ENCODE assay signal across 11 cellular contexts in genomic region chr14:20792561-20792960, GRCh38. TPM values are rescaled to one million over a fixed set of nuclear protein-coding genes. Genes with fewer than 3 reads are reported as not detected.
DNase-seq lines count a peak whose midpoint lies in the region; ATAC-seq, FAIRE-seq and TF ChIP-seq lines count a peak whose summit lies in the region.
"Not testable (repeated sequence)": the region's sequence is repeated elsewhere in the genome, so short reads cannot be mapped to it uniquely, and the experiment has no call there.
"Had no signal": no experiment of that assay in that cellular context is flagged by ENCODE, and none has a peak within 500 bp of the region (broad histone marks: within the 10 kb centered on the region; RNA-seq: fewer than 3 reads in every experiment).

No MANE protein-coding gene starts in this region.

- BruUV-seq in GM12878 (replicated peaks; lab: Mats Ljungman, UMichigan): not testable (repeated sequence)

- WGBS in GM12878 (ENCODE audit: insufficient coverage, insufficient replicate concordance, low lambda C conversion rate, missing lambda C conversion rate): 56% methylated on average over 4 of the region's 4 CpGs

- H3K9ac ChIP-seq in GM12878 (ENCODE audit: control insufficient read depth, insufficient read depth, low read length): not testable (repeated sequence)

- H3K27me3 Mint-ChIP-seq in dendritic cell treated with granulocyte-macrophage colony-stimulating factor and Interleukin-4, amounts not matched to agents 40 ng/mL and 50 ng/mL, for 4 days; naive thymus-derived CD4-positive, alpha-beta T cell: not testable (repeated sequence)

- H3K9me3 Mint-ChIP-seq in dendritic cell treated with granulocyte-macrophage colony-stimulating factor and Interleukin-4, amounts not matched to agents 40 ng/mL and 50 ng/mL, for 4 days; naive thymus-derived CD4-positive, alpha-beta T cell: not testable (repeated sequence)

- H3K27ac Mint-ChIP-seq in dendritic cell treated with granulocyte-macrophage colony-stimulating factor and Interleukin-4, amounts not matched to agents 40 ng/mL and 50 ng/mL, for 4 days: peak overlapping the region; percentile 79
- not testable (repeated sequence) for H3K27ac Mint-ChIP-seq in naive thymus-derived CD4-positive, alpha-beta T cell

- not testable (repeated sequence) for H3K4me2 ChIP-seq in GM12878 (ENCODE audit: control insufficient read depth, insufficient read depth)

- intact Hi-C loops in GM12878 (cut with micrococcal nuclease; ENCODE audit: unreplicated experiment); dendritic cell treated with granulocyte-macrophage colony-stimulating factor and Interleukin-4, amounts not matched to agents 40 ng/mL and 50 ng/mL, for 4 days (cut with micrococcal nuclease); naive thymus-derived CD4-positive, alpha-beta T cell (cut with micrococcal nuclease): not testable (repeated sequence)

- not testable (repeated sequence) for TF ChIP-seq POLR2A in GM12878 (IDR thresholded peaks at IDR 0.05; ENCODE audit: low read depth, low read length)

- POLR2A ChIA-PET in GM12878 (lab: Charles Lee); naive thymus-derived CD4-positive, alpha-beta T cell (lab: Charles Lee): not testable (repeated sequence)

- H3K36me3 ChIP-seq in GM12878 (ENCODE audit: control insufficient read depth in 2 of 2, insufficient read depth in 2 of 2, low read length in 1 of 2); naive thymus-derived CD4-positive, alpha-beta T cell (ENCODE audit: control insufficient read depth in 2 of 3, insufficient read depth in 3 of 3, low read length in 3 of 3): not testable (repeated sequence)

- H3K4me3 ChIP-seq in GM12878; naive thymus-derived CD4-positive, alpha-beta T cell (ENCODE audit: low read length): not testable (repeated sequence)

- H2AFZ ChIP-seq in GM12878 (ENCODE audit: control insufficient read depth, low read depth, low read length): not testable (repeated sequence)

- ATAC-seq in GM12878: not testable (repeated sequence)
- peak; percentile 24 for ATAC-seq in naive thymus-derived CD4-positive, alpha-beta T cell

- H3K9me3 ChIP-seq in GM12878 (replicated peaks; ENCODE audit: control insufficient read depth, insufficient read depth, low read length); naive thymus-derived CD4-positive, alpha-beta T cell (ENCODE audit: control insufficient read depth in 2 of 3, low read length in 3 of 3): not testable (repeated sequence)

- not testable (repeated sequence) for H3K4me1 ChIP-seq in GM12878 (ENCODE audit: control insufficient read depth, insufficient read depth, low read length); naive thymus-derived CD4-positive, alpha-beta T cell (ENCODE audit: control insufficient read depth in 2 of 2, insufficient read depth in 2 of 2, low read length in 2 of 2)

- H4K20me1 ChIP-seq in GM12878 (ENCODE audit: control insufficient read depth, insufficient read depth): not testable (repeated sequence)

- TF ChIP-seq CTCF in GM12878 (IDR thresholded peaks at IDR 0.05 in 2 of 3, conservative IDR thresholded peaks at IDR 0.05 in 1 of 3; ENCODE audit: control insufficient read depth in 2 of 3, extremely low read depth in 1 of 3, insufficient read depth in 1 of 3, low read depth in 3 of 3, low read length in 3 of 3): not testable (repeated sequence)

- not testable (repeated sequence) for TF ChIP-seq RAD21 in GM12878 (IDR thresholded peaks at IDR 0.05; ENCODE audit: insufficient read depth, low read depth, low read length)

- H3K4me1 Mint-ChIP-seq in dendritic cell treated with granulocyte-macrophage colony-stimulating factor and Interleukin-4, amounts not matched to agents 40 ng/mL and 50 ng/mL, for 4 days (ENCODE audit: low read depth): peaks cover 52% of the 10 kb centered on the region
- H3K4me1 Mint-ChIP-seq in naive thymus-derived CD4-positive, alpha-beta T cell: not testable (repeated sequence)

- not testable (repeated sequence) for H3K27me3 ChIP-seq in GM12878 (replicated peaks in 1 of 2; ENCODE audit: control insufficient read depth in 2 of 2, insufficient read depth in 2 of 2, low read length in 1 of 2); naive thymus-derived CD4-positive, alpha-beta T cell (ENCODE audit: control insufficient read depth in 2 of 2, insufficient read depth in 2 of 2, low read length in 2 of 2)

- in situ Hi-C loops in GM12878 (cut with MboI): not testable (repeated sequence)

- FAIRE-seq in GM12878 (lab: Jason Lieb, UNC): not testable (repeated sequence)

- TF ChIP-seq EP300 in GM12878 (IDR thresholded peaks at IDR 0.05; ENCODE audit: borderline replicate concordance in 1 of 2, control insufficient read depth in 1 of 2, low read depth in 2 of 2, low read length in 2 of 2): not testable (repeated sequence)

- CTCF ChIA-PET in GM12878 (lab: Yijun Ruan, JAX); naive thymus-derived CD4-positive, alpha-beta T cell (lab: Charles Lee): not testable (repeated sequence)

- RAD21 ChIA-PET in GM12878 (lab: Charles Lee; ENCODE audit: unreplicated experiment): not testable (repeated sequence)

- H3K27ac ChIP-seq in GM12878 (ENCODE audit: control insufficient read depth, insufficient read depth); naive thymus-derived CD4-positive, alpha-beta T cell (ENCODE audit: low read depth, low read length): not testable (repeated sequence)

- peaks cover 12% of the 10 kb centered on the region for H3K36me3 Mint-ChIP-seq in dendritic cell treated with granulocyte-macrophage colony-stimulating factor and Interleukin-4, amounts not matched to agents 40 ng/mL and 50 ng/mL, for 4 days (ENCODE audit: low read depth)
- not testable (repeated sequence) for H3K36me3 Mint-ChIP-seq in naive thymus-derived CD4-positive, alpha-beta T cell

- SMC1A ChIA-PET in GM12878 (lab: Charles Lee; ENCODE audit: uncharacterized antibody, unreplicated experiment): not testable (repeated sequence)

- not testable (repeated sequence) for H3K4me3 Mint-ChIP-seq in dendritic cell treated with granulocyte-macrophage colony-stimulating factor and Interleukin-4, amounts not matched to agents 40 ng/mL and 50 ng/mL, for 4 days; naive thymus-derived CD4-positive, alpha-beta T cell

- DNase-seq in CD1c-positive myeloid dendritic cell (ENCODE audit: extremely low spot score): peak; percentile 56
- not testable (repeated sequence) for DNase-seq in GM12878 (ENCODE audit: low read depth, low spot score); naive thymus-derived CD4-positive, alpha-beta T cell

- not testable (repeated sequence) for H3K79me2 ChIP-seq in GM12878 (ENCODE audit: control insufficient read depth, insufficient read depth, low read length)

RNA-seq across cellular contexts. Expression of gene RNASE1, which starts 10.1 kb away (rescaled TPM):
- total RNA-seq in GM12878 (2013; cell fraction: nucleolus; rRNA removed): not detected in 2 replicates
- total RNA-seq in GM12878 (2014; rRNA removed): not detected in 2 replicates
- total RNA-seq in GM12878 (2014; rRNA removed; fragmentation: Illumina TruSeq; extraction: Trizol): not detected in 2 replicates
- 0.40 and 0.72 TPM in 2 replicates for total RNA-seq in GM12878 (2021)
- not detected for polyA plus RNA-seq in GM12878 (2011; ENCODE audit: low read depth)
- polyA plus RNA-seq in GM12878 (2011; rRNA removed): not detected in 2 replicates
- not detected in 2 replicates for polyA plus RNA-seq in GM12878 (2011; cell fraction: cytosol; rRNA removed)
- not detected in 2 replicates for polyA plus RNA-seq in GM12878 (2011; cell fraction: nucleus; rRNA removed)
- polyA plus RNA-seq in GM12878 (2012): not detected in 2 replicates
- polyA plus RNA-seq in GM12878 (2014; fragmentation: Illumina TruSeq; extraction: Trizol): not detected in 2 replicates
- polyA plus RNA-seq in GM12878 (2014; fragmentation: Nextera tagmentation; extraction: Ambion mirVana): under 1 TPM in 1 of 2 experiments, not detected in 1; 0.11 TPM
- 0.27 and 0.38 TPM in 2 replicates for polyA plus RNA-seq in GM12878 (2014; rRNA removed)
- polyA plus RNA-seq in GM12878 (2016; fragmentation: Nextera tagmentation; extraction: Ambion mirVana): not detected
- polyA minus RNA-seq in GM12878 (2011; rRNA and poly(A)+ RNA removed): not detected in 2 replicates
- polyA minus RNA-seq in GM12878 (2011; cell fraction: cytosol; rRNA and poly(A)+ RNA removed): not detected in 2 replicates
- polyA minus RNA-seq in GM12878 (2011; cell fraction: nucleus; rRNA and poly(A)+ RNA removed): not detected in 2 replicates
- total RNA-seq in naive thymus-derived CD4-positive, alpha-beta T cell: 10 to 100 TPM in 2 of 5 experiments, 1 to 10 TPM in 1, not detected in 2; 1.8 to 19.0 (median 15.5) TPM
- polyA plus RNA-seq in naive thymus-derived CD4-positive, alpha-beta T cell: not detected
- total RNA-seq: A673; CD4-positive, CD25-positive, alpha-beta regulatory T cell had no signal
- polyA plus RNA-seq: AG04450; CD4-positive, alpha-beta memory T cell; CD4-positive, CD25-positive, alpha-beta regulatory T cell; CD8-positive, alpha-beta memory T cell had no signal

RNA-seq across cellular contexts. Expression of gene RNASE6, which starts 11.5 kb away (rescaled TPM):
- 21.3 and 22.8 TPM in 2 replicates for total RNA-seq in GM12878 (2013; cell fraction: nucleolus; rRNA removed)
- total RNA-seq in GM12878 (2014; rRNA removed): 34.6 and 44.3 TPM in 2 replicates
- total RNA-seq in GM12878 (2014; rRNA removed; fragmentation: Illumina TruSeq; extraction: Trizol): 28.7 and 30.8 TPM in 2 replicates
- 16.5 and 18.9 TPM in 2 replicates for total RNA-seq in GM12878 (2021)
- 39.8 TPM for polyA plus RNA-seq in GM12878 (2011; ENCODE audit: low read depth)
- 19.7 and 20.2 TPM in 2 replicates for polyA plus RNA-seq in GM12878 (2011; rRNA removed)
- polyA plus RNA-seq in GM12878 (2011; cell fraction: cytosol; rRNA removed): 14.2 and 15.2 TPM in 2 replicates
- 4.9 and 7.6 TPM in 2 replicates for polyA plus RNA-seq in GM12878 (2011; cell fraction: nucleus; rRNA removed)
- polyA plus RNA-seq in GM12878 (2012): 26.1 and 27.0 TPM in 2 replicates
- polyA plus RNA-seq in GM12878 (2014; fragmentation: Illumina TruSeq; extraction: Trizol): 47.0 and 61.9 TPM in 2 replicates
- 10 to 100 TPM; 52.4 to 65.3 TPM for polyA plus RNA-seq in GM12878 (2014; fragmentation: Nextera tagmentation; extraction: Ambion mirVana)
- polyA plus RNA-seq in GM12878 (2014; rRNA removed): 28.4 and 31.7 TPM in 2 replicates
- 10 to 100 TPM; 13.0 to 14.8 TPM for polyA plus RNA-seq in GM12878 (2016; fragmentation: Nextera tagmentation; extraction: Ambion mirVana)
- 9.4 and 11.5 TPM in 2 replicates for polyA minus RNA-seq in GM12878 (2011; rRNA and poly(A)+ RNA removed)
- polyA minus RNA-seq in GM12878 (2011; cell fraction: cytosol; rRNA and poly(A)+ RNA removed): 3.0 and 3.5 TPM in 2 replicates
- 3.9 and 4.6 TPM in 2 replicates for polyA minus RNA-seq in GM12878 (2011; cell fraction: nucleus; rRNA and poly(A)+ RNA removed)
- total RNA-seq in naive thymus-derived CD4-positive, alpha-beta T cell: 10 to 100 TPM in 1 of 5 experiments, 1 to 10 TPM in 4; 2.7 to 34.2 (median 2.9) TPM
- 1 to 10 TPM; 3.6 to 5.6 TPM for polyA plus RNA-seq in naive thymus-derived CD4-positive, alpha-beta T cell
- total RNA-seq: A673, G401 had no signal
- polyA plus RNA-seq: AG04450 had no signal

RNA-seq across cellular contexts. Expression of gene EDDM3B, which starts 24.4 kb away (rescaled TPM):
- not detected in 2 replicates for total RNA-seq in GM12878 (2013; cell fraction: nucleolus; rRNA removed)
- total RNA-seq in GM12878 (2014; rRNA removed) (not detected in 2 replicates), GM12878 (2014; rRNA removed; fragmentation: Illumina TruSeq; extraction: Trizol) (not detected in 2 replicates), GM12878 (2021) (not detected in 2 replicates)
- not detected for polyA plus RNA-seq in GM12878 (2011; ENCODE audit: low read depth)
- polyA plus RNA-seq in GM12878 (2011; rRNA removed) (not detected in 2 replicates), GM12878 (2014; fragmentation: Illumina TruSeq; extraction: Trizol) (not detected in 2 replicates), GM12878 (2014; fragmentation: Nextera tagmentation; extraction: Ambion mirVana) (not detected), GM12878 (2014; rRNA removed) (not detected in 2 replicates), GM12878 (2016; fragmentation: Nextera tagmentation; extraction: Ambion mirVana) (not detected)
- not detected in 2 replicates for polyA plus RNA-seq in GM12878 (2011; cell fraction: cytosol; rRNA removed)
- not detected in 2 replicates for polyA plus RNA-seq in GM12878 (2011; cell fraction: nucleus; rRNA removed)
- polyA plus RNA-seq in GM12878 (2012): not detected in 2 replicates
- not detected in 2 replicates for polyA minus RNA-seq in GM12878 (2011; rRNA and poly(A)+ RNA removed)
- not detected in 2 replicates for polyA minus RNA-seq in GM12878 (2011; cell fraction: cytosol; rRNA and poly(A)+ RNA removed)
- polyA minus RNA-seq in GM12878 (2011; cell fraction: nucleus; rRNA and poly(A)+ RNA removed): not detected in 2 replicates
- total RNA-seq in naive thymus-derived CD4-positive, alpha-beta T cell: not detected
- polyA plus RNA-seq in naive thymus-derived CD4-positive, alpha-beta T cell: not detected
- total RNA-seq: A673; CD4-positive, alpha-beta memory T cell; CD4-positive, CD25-positive, alpha-beta regulatory T cell; CD8-positive, alpha-beta memory T cell; Daoy; G401 had no signal
- polyA plus RNA-seq: AG04450; CD4-positive, alpha-beta memory T cell; CD4-positive, CD25-positive, alpha-beta regulatory T cell; CD8-positive, alpha-beta memory T cell had no signal

RNA-seq across cellular contexts. Expression of gene EDDM3A, which starts 46.9 kb away (rescaled TPM):
- total RNA-seq in GM12878 (2013; cell fraction: nucleolus; rRNA removed): not detected in 2 replicates
- total RNA-seq in GM12878 (2014; rRNA removed) (not detected in 2 replicates), GM12878 (2014; rRNA removed; fragmentation: Illumina TruSeq; extraction: Trizol) (not detected in 2 replicates), GM12878 (2021) (not detected in 2 replicates)
- not detected for polyA plus RNA-seq in GM12878 (2011; ENCODE audit: low read depth)
- polyA plus RNA-seq in GM12878 (2011; rRNA removed) (not detected in 2 replicates), GM12878 (2014; fragmentation: Illumina TruSeq; extraction: Trizol) (not detected in 2 replicates), GM12878 (2014; fragmentation: Nextera tagmentation; extraction: Ambion mirVana) (not detected), GM12878 (2014; rRNA removed) (not detected in 2 replicates), GM12878 (2016; fragmentation: Nextera tagmentation; extraction: Ambion mirVana) (not detected)
- not detected in 2 replicates for polyA plus RNA-seq in GM12878 (2011; cell fraction: cytosol; rRNA removed)
- not detected in 2 replicates for polyA plus RNA-seq in GM12878 (2011; cell fraction: nucleus; rRNA removed)
- polyA plus RNA-seq in GM12878 (2012): not detected in 2 replicates
- polyA minus RNA-seq in GM12878 (2011; rRNA and poly(A)+ RNA removed): not detected in 2 replicates
- not detected in 2 replicates for polyA minus RNA-seq in GM12878 (2011; cell fraction: cytosol; rRNA and poly(A)+ RNA removed)
- not detected in 2 replicates for polyA minus RNA-seq in GM12878 (2011; cell fraction: nucleus; rRNA and poly(A)+ RNA removed)
- not detected for total RNA-seq in naive thymus-derived CD4-positive, alpha-beta T cell
- not detected for polyA plus RNA-seq in naive thymus-derived CD4-positive, alpha-beta T cell
- total RNA-seq: A673; CD4-positive, alpha-beta memory T cell; CD4-positive, CD25-positive, alpha-beta regulatory T cell; CD8-positive, alpha-beta memory T cell; Daoy; G401 had no signal
- polyA plus RNA-seq: AG04450; CD4-positive, alpha-beta memory T cell; CD4-positive, CD25-positive, alpha-beta regulatory T cell; CD8-positive, alpha-beta memory T cell had no signal
